ENCODE assay signal across 9 cellular contexts in genomic region chr1:155008015-155008941, GRCh38. TPM values are rescaled to one million over a fixed set of nuclear protein-coding genes. Genes with fewer than 3 reads are reported as not detected.
A peak's percentile ranks its signal among the peaks of the same experiment; 100 is the strongest.
DNase-seq lines count a peak whose midpoint lies in the region; ATAC-seq and TF ChIP-seq lines count a peak whose summit lies in the region.
"Had no signal": no experiment of that assay in that cellular context is flagged by ENCODE, and none has a peak within 500 bp of the region (broad histone marks: within the 10 kb centered on the region; RNA-seq: fewer than 3 reads in every experiment).

No MANE protein-coding gene starts in this region.

- POLR2A ChIA-PET in HCT116 (lab: Charles Lee): no interaction called here

- H3K4me1 ChIP-seq in HCT116 (ENCODE audit: control insufficient read depth in 1 of 2, insufficient read depth in 2 of 2, low read length in 2 of 2) (peaks cover 18 to 83% of the 10 kb centered on the region in 2 experiments), right cardiac atrium (ENCODE audit: control insufficient read depth, insufficient read depth, low read length) (peaks cover 25% of the 10 kb centered on the region)

- no peak overlapping the region for H3K4me2 ChIP-seq in HCT116 (ENCODE audit: low read length)

- DNase-seq in HCT116 (ENCODE audit: low read depth, low spot score) (no peak), right cardiac atrium (peak in 2 of 3 donors; percentile 79), glomerular visceral epithelial cell (ENCODE audit: extremely low spot score) (no peak), NCI-H748 (lab: John Stamatoyannopoulos, UW; ENCODE audit: unreplicated experiment) (no peak), DMS53 (lab: John Stamatoyannopoulos, UW) (no peak), cerebellar cortex (ENCODE audit: low spot score) (no peak)
- peak; percentile 90 to 93 for DNase-seq in activated CD4-positive, alpha-beta T cell treated with anti-CD3 and anti-CD28 coated beads, Interleukin-2, amount 50 U/mL, for 48 hours
- peak; percentile 72 to 90 for DNase-seq in stimulated activated CD4-positive, alpha-beta T cell treated with anti-CD3 and anti-CD28 coated beads, Interleukin-2, amount 100 ng/mL, for 24 hours

- no peaks in the 10 kb centered on the region for H3K9me2 ChIP-seq in HCT116 (ENCODE audit: insufficient read depth)

- peak overlapping the region; percentile 24; the same call in 1 of the 2 replicates for H3K27ac ChIP-seq in HCT116 (ENCODE audit: low read depth, low read length)
- H3K27ac ChIP-seq in right cardiac atrium (ENCODE audit: low read length): peak overlapping the region; percentile 9

- ATAC-seq in HCT116 (no peak), right cardiac atrium (no peak)

- no peak for TF ChIP-seq CTCF in HCT116 (IDR thresholded peaks at IDR 0.05 in 2 of 3, conservative IDR thresholded peaks at IDR 0.05 in 1 of 3; ENCODE audit: borderline replicate concordance in 1 of 3, insufficient read depth in 1 of 3, low read depth in 2 of 3, low read length in 2 of 3)

- H3K4me3 ChIP-seq in HCT116 (replicated peaks in 1 of 2; ENCODE audit: low read depth in 1 of 2, low read length in 2 of 2): no peak overlapping the region
- H3K4me3 ChIP-seq in right cardiac atrium (ENCODE audit: low read length): no peak overlapping the region

- no peaks in the 10 kb centered on the region for H4K20me1 ChIP-seq in HCT116 (ENCODE audit: insufficient read depth)

- intact Hi-C loops in HCT116 (cut with micrococcal nuclease): no loop called here
- intact Hi-C loops in right cardiac atrium (cut with DNase I): no loop called here

- WGBS in right cardiac atrium: 62% methylated on average over 16 of the region's 16 CpGs

- no TSS peak for BruUV-seq in HCT116 (replicated peaks; lab: Mats Ljungman, UMichigan)

- peaks cover 0 to 7% of the 10 kb centered on the region in 2 experiments; a peak in 2 of 4 replicates for H3K36me3 ChIP-seq in HCT116 (ENCODE audit: control insufficient read depth in 1 of 2, insufficient read depth in 2 of 2, low read length in 2 of 2)

- TF ChIP-seq POLR2A in HCT116 (IDR thresholded peaks at IDR 0.05; ENCODE audit: borderline replicate concordance, extremely low read depth, insufficient read depth, insufficient read length): no peak

- TF ChIP-seq RAD21 in HCT116 (IDR thresholded peaks at IDR 0.05; ENCODE audit: low read depth): no peak

- H3K27me3 ChIP-seq in HCT116 (ENCODE audit: insufficient read depth, low read length) (no peaks in the 10 kb centered on the region), right cardiac atrium (ENCODE audit: control insufficient read depth, insufficient read depth) (no peaks in the 10 kb centered on the region)

- RAD21 ChIA-PET in HCT116 (lab: Charles Lee; ENCODE audit: low non-redundant PET in 1 of 2, low total read pairs in 2 of 2, uncharacterized antibody in 2 of 2, unreplicated experiment in 2 of 2): no interaction called here

- peaks cover 94% of the 10 kb centered on the region for H3K79me2 ChIP-seq in HCT116 (ENCODE audit: insufficient read depth, low read length)

- no peak overlapping the region for H2AFZ ChIP-seq in HCT116 (ENCODE audit: low read depth, low read length, poor library complexity, severe bottlenecking)

- CTCF ChIA-PET in HCT116 (lab: Charles Lee): interaction anchor here (1.2 to 2.3 kb wide), 2 partner anchors 9 to 36 kb away, joined by 3 to 11 read pairs; no protein-coding TSS in a partner anchor

- H3K9me3 ChIP-seq in HCT116 (ENCODE audit: control insufficient read depth in 1 of 2, insufficient read depth in 1 of 2, low read depth in 1 of 2, low read length in 2 of 2) (no peaks in the 10 kb centered on the region), right cardiac atrium (ENCODE audit: control insufficient read depth, low read length) (no peaks in the 10 kb centered on the region)

- H3K9ac ChIP-seq in HCT116 (ENCODE audit: low read length): no peak overlapping the region

TF ChIP-seq in HCT116, 20 proteins besides CTCF, POLR2A, EP300 and RAD21:
- TF ChIP-seq EGR1 (IDR thresholded peaks at IDR 0.05; ENCODE audit: low read depth) (no peak), FOSL1 (IDR thresholded peaks at IDR 0.05; ENCODE audit: low read depth) (no peak), SIN3A (IDR thresholded peaks at IDR 0.05; ENCODE audit: low read depth) (no peak), CEBPB (IDR thresholded peaks at IDR 0.05; ENCODE audit: low read depth) (no peak), POLR2AphosphoS5 (IDR thresholded peaks at IDR 0.05; ENCODE audit: low read depth, low read length) (no peak), ZNF274 (IDR thresholded peaks at IDR 0.05; ENCODE audit: low read depth, low read length) (no peak)

RNA-seq across cellular contexts. Expression of gene ZBTB7B, which starts 5.7 kb away (rescaled TPM):
- total RNA-seq in HCT116 (2021; ENCODE audit: unreplicated experiment): 57.0 TPM
- 42.3 and 47.5 TPM in 2 replicates for polyA plus RNA-seq in HCT116 (2012)
- total RNA-seq in right cardiac atrium: 10 to 100 TPM; 40.3 to 66.6 (median 52.7) TPM
- 41.7 TPM for polyA plus RNA-seq in right cardiac atrium

RNA-seq across cellular contexts. Expression of gene LENEP, which starts 14.9 kb away (rescaled TPM):
- 0.42 TPM for total RNA-seq in HCT116 (2021; ENCODE audit: unreplicated experiment)
- 0.31 TPM in 1 of 2 replicates, not detected in the other for polyA plus RNA-seq in HCT116 (2012)
- not detected for total RNA-seq in right cardiac atrium
- polyA plus RNA-seq in right cardiac atrium: not detected

RNA-seq across cellular contexts. Expression of gene FLAD1, which starts 25.1 kb away (rescaled TPM):
- total RNA-seq in HCT116 (2021; ENCODE audit: unreplicated experiment): 58.4 TPM
- 49.9 and 53.7 TPM in 2 replicates for polyA plus RNA-seq in HCT116 (2012)
- 10 to 100 TPM; 22.8 to 32.7 (median 25.2) TPM for total RNA-seq in right cardiac atrium
- 25.3 TPM for polyA plus RNA-seq in right cardiac atrium

RNA-seq across cellular contexts. Expression of gene DCST2, which starts 25.3 kb away (rescaled TPM):
- total RNA-seq in HCT116 (2021; ENCODE audit: unreplicated experiment) (2.0 TPM), right cardiac atrium (under 1 TPM in 3 of 4 donors, not detected in 1; 0.25 to 0.33 (median 0.32) TPM)
- polyA plus RNA-seq in HCT116 (2012): 2.4 and 2.9 TPM in 2 replicates
- polyA plus RNA-seq in right cardiac atrium: 0.23 TPM
- total RNA-seq: fibroblast of villous mesenchyme had no signal

RNA-seq across cellular contexts. Expression of gene DCST1, which starts 25.3 kb away (rescaled TPM):
- 0.32 TPM for total RNA-seq in HCT116 (2021; ENCODE audit: unreplicated experiment)
- 0.08 and 0.14 TPM in 2 replicates for polyA plus RNA-seq in HCT116 (2012)
- total RNA-seq in right cardiac atrium: not detected
- not detected for polyA plus RNA-seq in right cardiac atrium
- total RNA-seq: fibroblast of villous mesenchyme had no signal

Comparison
In these comparisons a context has a peak if more than half of its experiments do, and no peak if none do; other contexts are left out.
1. DNase-seq: peak in activated CD4-positive, alpha-beta T cell treated with anti-CD3 and anti-CD28 coated beads, Interleukin-2, amount 50 U/mL, for 48 hours (2 of 2), right cardiac atrium (2 of 3) and stimulated activated CD4-positive, alpha-beta T cell treated with anti-CD3 and anti-CD28 coated beads, Interleukin-2, amount 100 ng/mL, for 24 hours (2 of 2); none in HCT116 (single experiment), glomerular visceral epithelial cell (single experiment), NCI-H748 (single experiment), DMS53 (single experiment) and cerebellar cortex (single experiment).